In genomic region chr22:19218541-19219233, GRCh38 we compare ENCODE assay signal across 1 cellular context.
TF ChIP-seq lines count a peak whose summit lies in the region.

No MANE protein-coding gene starts in this region.

TF ChIP-seq in K562, 482 proteins besides CTCF, POLR2A, EP300 and RAD21 (continued from another document and continues in another):
- no peak for TF ChIP-seq CUX1 (CRISPR knock-in tag; IDR thresholded peaks at IDR 0.05)
- TF ChIP-seq HNRNPL (IDR thresholded peaks at IDR 0.05; ENCODE audit: low read depth, low read length): no peak
- TF ChIP-seq PPARD (CRISPR knock-in tag; IDR thresholded peaks at IDR 0.05): no peak
- TF ChIP-seq CC2D1A (IDR thresholded peaks at IDR 0.05): no peak
- TF ChIP-seq ZNF143 (CRISPR knock-in tag; IDR thresholded peaks at IDR 0.05): peak; percentile 59
- no peak for TF ChIP-seq MLLT1 (IDR thresholded peaks at IDR 0.05)
- 0 out of 4 replicates have a peak, but pooled peaks of 1 of the 2 experiments have one; percentile 15 for TF ChIP-seq MLX (CRISPR knock-in tag; conservative IDR thresholded peaks at IDR 0.05)
- no peak for TF ChIP-seq CREBBP (IDR thresholded peaks at IDR 0.05; ENCODE audit: low read depth, low read length)
- no peak for TF ChIP-seq ZNF717 (CRISPR knock-in tag; IDR thresholded peaks at IDR 0.05)
- no peak for TF ChIP-seq JUN (IDR thresholded peaks at IDR 0.05; ENCODE audit: borderline replicate concordance, low read depth, low read length)
- 0 out of 2 replicates have a peak, but pooled peaks have one; percentile 60 for TF ChIP-seq JUN (CRISPR knock-in tag; IDR thresholded peaks at IDR 0.05; ENCODE audit: borderline replicate concordance)
- TF ChIP-seq TCF15 (CRISPR knock-in tag; IDR thresholded peaks at IDR 0.05): no peak
- peak; percentile 40; the same call in 1 of the 2 replicates for TF ChIP-seq ZNF644 (tag; IDR thresholded peaks at IDR 0.05; ENCODE audit: low read depth)
- TF ChIP-seq ARID2 (IDR thresholded peaks at IDR 0.05): no peak
- peak; percentile 73; the same call in 1 of the 2 replicates for TF ChIP-seq E2F5 (CRISPR knock-in tag; IDR thresholded peaks at IDR 0.05)
- TF ChIP-seq ETS2 (tag; IDR thresholded peaks at IDR 0.05; ENCODE audit: borderline replicate concordance, poor library complexity, severe bottlenecking): no peak
- TF ChIP-seq ZBTB34 (CRISPR knock-in tag; IDR thresholded peaks at IDR 0.05): no peak
- TF ChIP-seq BCLAF1 (IDR thresholded peaks at IDR 0.05; ENCODE audit: borderline replicate concordance in 1 of 2, control insufficient read depth in 1 of 2, low read depth in 2 of 2, low read length in 1 of 2): no peak
- TF ChIP-seq FOSL1 (tag; conservative IDR thresholded peaks at IDR 0.05): no peak
- no peak for TF ChIP-seq ARID3A (IDR thresholded peaks at IDR 0.05; ENCODE audit: borderline replicate concordance, low read depth, low read length)
- TF ChIP-seq SAP30 (IDR thresholded peaks at IDR 0.05; ENCODE audit: borderline replicate concordance, insufficient read depth, low read depth, low read length, poor library complexity, severe bottlenecking): peak; percentile 9
- no peak for TF ChIP-seq SNAPC5 (CRISPR knock-in tag; IDR thresholded peaks at IDR 0.05)
- TF ChIP-seq NR2C1 (IDR thresholded peaks at IDR 0.05): no peak
- TF ChIP-seq NR2C1 (tag; IDR thresholded peaks at IDR 0.05): no peak; the same call in 1 of the 2 replicates
- no peak for TF ChIP-seq DIDO1 (tag; IDR thresholded peaks at IDR 0.05; ENCODE audit: low read depth)
- 0 out of 4 replicates have a peak, but pooled peaks of 1 of the 2 experiments have one; percentile 39 for TF ChIP-seq ETV6 (IDR thresholded peaks at IDR 0.05; ENCODE audit: borderline replicate concordance in 1 of 2, low read depth in 2 of 2, low read length in 1 of 2)
- TF ChIP-seq ETV6 (CRISPR knock-in tag; IDR thresholded peaks at IDR 0.05; ENCODE audit: borderline replicate concordance): no peak
- TF ChIP-seq SETDB1 (IDR thresholded peaks at IDR 0.05; ENCODE audit: low read length): peak; percentile 37
- no peak for TF ChIP-seq MEIS2 (IDR thresholded peaks at IDR 0.05; ENCODE audit: partially characterized antibody)
- TF ChIP-seq MAX (CRISPR knock-in tag; IDR thresholded peaks at IDR 0.05): peak; percentile 78
- no peak for TF ChIP-seq GTF3C2 (IDR thresholded peaks at IDR 0.05; ENCODE audit: borderline replicate concordance, extremely low read depth, insufficient read length)
- no peak for TF ChIP-seq ZFP30 (CRISPR knock-in tag; IDR thresholded peaks at IDR 0.05; ENCODE audit: borderline replicate concordance)
- no peak for TF ChIP-seq FOXJ2 (tag; IDR thresholded peaks at IDR 0.05)
- no peak for TF ChIP-seq MEF2D (tag; conservative IDR thresholded peaks at IDR 0.05; ENCODE audit: low read depth)
- TF ChIP-seq L3MBTL2 (IDR thresholded peaks at IDR 0.05): peak; percentile 47; the same call in 1 of the 2 replicates
- no peak for TF ChIP-seq FUS (optimal IDR thresholded peaks at IDR 0.05; ENCODE audit: low read depth, low read length)
- no peak for TF ChIP-seq CBX3 (IDR thresholded peaks at IDR 0.05; ENCODE audit: borderline replicate concordance in 1 of 2, low read length in 2 of 2)
- no peak for TF ChIP-seq ZBTB8A (IDR thresholded peaks at IDR 0.05; ENCODE audit: partially characterized antibody)
- no peak for TF ChIP-seq MTA2 (IDR thresholded peaks at IDR 0.05; ENCODE audit: low read depth)
- TF ChIP-seq ZNF184 (CRISPR knock-in tag; IDR thresholded peaks at IDR 0.05): no peak
- TF ChIP-seq SOX6 (IDR thresholded peaks at IDR 0.05): no peak
- no peak for TF ChIP-seq U2AF1 (optimal IDR thresholded peaks at IDR 0.05; ENCODE audit: low read depth, low read length)
- TF ChIP-seq RNF2 (IDR thresholded peaks at IDR 0.05): no peak
- no peak for TF ChIP-seq PHF20 (IDR thresholded peaks at IDR 0.05; ENCODE audit: partially characterized antibody)
